10 cellular contexts compared by ENCODE assay signal in the genomic region with DNA sequence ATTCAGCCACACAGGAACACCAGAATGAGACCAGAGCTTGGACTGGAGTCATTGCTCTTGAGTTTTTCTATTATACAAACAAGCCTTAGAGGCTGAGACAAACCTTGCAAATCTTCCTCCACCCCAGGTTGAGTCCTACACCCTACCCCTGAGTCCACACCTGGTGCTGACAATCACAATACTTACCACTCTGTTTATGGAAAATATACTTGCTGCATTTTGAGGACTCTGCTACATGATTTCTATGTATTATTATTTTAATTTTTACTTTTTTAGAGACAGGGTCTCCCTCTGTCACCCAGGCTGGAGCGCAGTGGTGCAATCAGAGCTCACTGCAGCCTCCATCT.
DNase-seq lines count a peak whose midpoint lies in the region; ATAC-seq, FAIRE-seq and TF ChIP-seq lines count a peak whose summit lies in the region.
"Had no signal": no experiment of that assay in that cellular context is flagged by ENCODE, and none has a peak within 500 bp of the region (broad histone marks: within the 10 kb centered on the region; RNA-seq: fewer than 3 reads in every experiment).

No MANE protein-coding gene starts in this region.

- H3K9me3 Mint-ChIP-seq in astrocyte (ENCODE audit: unreplicated experiment) (peaks cover 4% of the 10 kb centered on the region), nephron progenitor cell (no peaks in the 10 kb centered on the region)

- no peaks in the 10 kb centered on the region for H3F3A ChIP-seq in smooth muscle cell (ENCODE audit: low read depth)

- H3K4me3 Mint-ChIP-seq in astrocyte (ENCODE audit: unreplicated experiment) (no peak overlapping the region), nephron progenitor cell (no peak overlapping the region)
- H3K4me3 Mint-ChIP-seq: CD14-positive monocyte had no signal

- WGBS in smooth muscle cell (ENCODE audit: low lambda C conversion rate), result 100% methylated on average over 1 of the region's 1 CpG

- TF ChIP-seq CTCF in C4-2B (conservative IDR thresholded peaks at IDR 0.05) (peak; percentile 60), astrocyte (IDR thresholded peaks at IDR 0.05; ENCODE audit: insufficient read depth, low read depth, low read length) (no peak), nephron progenitor cell (IDR thresholded peaks at IDR 0.05) (peak; percentile 18), smooth muscle cell (IDR thresholded peaks at IDR 0.05; ENCODE audit: borderline replicate concordance, insufficient read depth, poor library complexity, severe bottlenecking) (no peak)

- H3K27me3 ChIP-seq in astrocyte (ENCODE audit: insufficient read depth, low read length) (no peaks in the 10 kb centered on the region), smooth muscle cell (ENCODE audit: low read depth) (no peaks in the 10 kb centered on the region)

- H3K27me3 Mint-ChIP-seq in astrocyte (ENCODE audit: low read depth, unreplicated experiment) (peaks cover 4% of the 10 kb centered on the region), nephron progenitor cell (ENCODE audit: low read depth, poor library complexity) (peaks cover 6% of the 10 kb centered on the region)

- no peak for TF ChIP-seq EP300 in Ishikawa (IDR thresholded peaks at IDR 0.05; ENCODE audit: borderline replicate concordance)

- H3K79me2 ChIP-seq in astrocyte (ENCODE audit: insufficient read depth, low read length), result no peaks in the 10 kb centered on the region
- H3K79me2 ChIP-seq in smooth muscle cell (ENCODE audit: low read depth), result no peaks in the 10 kb centered on the region

- H3K4me1 Mint-ChIP-seq in astrocyte (ENCODE audit: low read depth, unreplicated experiment) (peaks cover 12% of the 10 kb centered on the region), nephron progenitor cell (peaks cover 34% of the 10 kb centered on the region)
- H3K4me1 Mint-ChIP-seq: CD14-positive monocyte had no signal

- ATAC-seq in GM19455 (IDR thresholded peaks at IDR 0.05; ENCODE audit: unreplicated experiment), result no peak

- no peak overlapping the region for H3K4me2 ChIP-seq in astrocyte (ENCODE audit: low read length)
- H3K4me2 ChIP-seq in smooth muscle cell, result no peak overlapping the region

- DNase-seq in astrocyte (ENCODE audit: low read depth) (no peak), nephron progenitor cell (no peak), KG1 (lab: John Stamatoyannopoulos, UW) (no peak), smooth muscle cell (lab: John Stamatoyannopoulos, UW; ENCODE audit: unreplicated experiment) (no peak)
- DNase-seq: GF-D8 had no signal

- H3K36me3 ChIP-seq in astrocyte (ENCODE audit: insufficient read depth, low read length) (no peaks in the 10 kb centered on the region), smooth muscle cell (ENCODE audit: low read depth) (no peaks in the 10 kb centered on the region)

- H3K4me3 ChIP-seq in astrocyte (ENCODE audit: insufficient read depth, low read depth, low read length) (no peak overlapping the region), smooth muscle cell (no peak overlapping the region)

- H3K36me3 Mint-ChIP-seq in astrocyte (ENCODE audit: low read depth, unreplicated experiment) (no peaks in the 10 kb centered on the region), nephron progenitor cell (ENCODE audit: low read depth) (no peaks in the 10 kb centered on the region)
- H3K36me3 Mint-ChIP-seq: CD14-positive monocyte had no signal

- H3K27ac ChIP-seq in C4-2B (no peak overlapping the region), astrocyte (ENCODE audit: low read depth, low read length) (no peak overlapping the region), smooth muscle cell (ENCODE audit: low read depth) (no peak overlapping the region)

- no peak overlapping the region for H2AFZ ChIP-seq in astrocyte (ENCODE audit: low read depth, low read length)
- H2AFZ ChIP-seq in smooth muscle cell (ENCODE audit: low read depth), result no peak overlapping the region

- H3K27ac Mint-ChIP-seq in astrocyte (ENCODE audit: unreplicated experiment) (peak overlapping the region; percentile 12), nephron progenitor cell (no peak overlapping the region)
- H3K27ac Mint-ChIP-seq: CD14-positive monocyte had no signal

- H4K20me1 ChIP-seq in astrocyte (ENCODE audit: insufficient read depth, low read length), result no peaks in the 10 kb centered on the region
- H4K20me1 ChIP-seq in smooth muscle cell (ENCODE audit: low read depth), result no peaks in the 10 kb centered on the region

- TF ChIP-seq RAD21 in Ishikawa (IDR thresholded peaks at IDR 0.05; ENCODE audit: low read depth), result no peak

- H3K9ac ChIP-seq in astrocyte (ENCODE audit: low read length), result no peak overlapping the region
- no peak overlapping the region for H3K9ac ChIP-seq in smooth muscle cell (ENCODE audit: low read depth)

- H3K9me3 ChIP-seq in astrocyte (ENCODE audit: insufficient read depth, low read depth, low read length) (no peaks in the 10 kb centered on the region), smooth muscle cell (replicated peaks; ENCODE audit: low read depth) (no peaks in the 10 kb centered on the region)

- H3K4me1 ChIP-seq in astrocyte (ENCODE audit: insufficient read depth, low read length) (no peaks in the 10 kb centered on the region), smooth muscle cell (ENCODE audit: low read depth) (peaks cover 8% of the 10 kb centered on the region)

- no peak for FAIRE-seq in astrocyte (lab: Jason Lieb, UNC)
- FAIRE-seq: GM19239 had no signal

TF ChIP-seq in Ishikawa, 13 proteins besides CTCF, POLR2A, EP300 and RAD21:
- TF ChIP-seq TEAD4 (IDR thresholded peaks at IDR 0.05) (0 out of 2 replicates have a peak, but pooled peaks have one; percentile 12), FOXM1 (IDR thresholded peaks at IDR 0.05; ENCODE audit: borderline replicate concordance, low read depth) (no peak), TAF1 (IDR thresholded peaks at IDR 0.05; ENCODE audit: low read depth) (no peak)

Comparison
In these comparisons a context has a peak if more than half of its experiments do, and no peak if none do; other contexts are left out.
1. CTCF ChIP-seq: peak in C4-2B (single experiment) and nephron progenitor cell (single experiment); none in astrocyte (single experiment) and smooth muscle cell (single experiment).